1 cellular context compared by ENCODE assay signal in genomic region chrX:14630724-14631123, GRCh38.
TF ChIP-seq lines count a peak whose summit lies in the region.

No MANE protein-coding gene starts in this region.

TF ChIP-seq in A549, 52 proteins besides CTCF, POLR2A, EP300 and RAD21 (continued from another document):
- TF ChIP-seq RNF2 (IDR thresholded peaks at IDR 0.05; ENCODE audit: borderline replicate concordance, low read depth) (no peak), TFCP2L1 (CRISPR knock-in tag; IDR thresholded peaks at IDR 0.05) (no peak), REST (IDR thresholded peaks at IDR 0.05) (no peak), FOXS1 (CRISPR knock-in tag; IDR thresholded peaks at IDR 0.05) (no peak), TP53 (CRISPR knock-in tag; IDR thresholded peaks at IDR 0.05) (no peak), MAZ (IDR thresholded peaks at IDR 0.05; ENCODE audit: borderline replicate concordance, low read depth, low read length) (no peak), EHMT2 (IDR thresholded peaks at IDR 0.05; ENCODE audit: low read depth) (no peak), MYC (IDR thresholded peaks at IDR 0.05; ENCODE audit: borderline replicate concordance, low read length) (no peak), BCL3 (IDR thresholded peaks at IDR 0.05) (no peak)
